Comparison of ENCODE assay signal across 1 cellular context in genomic region chr6:13524801-13525508, GRCh38.
TF ChIP-seq lines count a peak whose summit lies in the region.

No MANE protein-coding gene starts in this region.

TF ChIP-seq in HepG2, 621 proteins besides CTCF, POLR2A, EP300 and RAD21:
- TF ChIP-seq, protein P1, sequence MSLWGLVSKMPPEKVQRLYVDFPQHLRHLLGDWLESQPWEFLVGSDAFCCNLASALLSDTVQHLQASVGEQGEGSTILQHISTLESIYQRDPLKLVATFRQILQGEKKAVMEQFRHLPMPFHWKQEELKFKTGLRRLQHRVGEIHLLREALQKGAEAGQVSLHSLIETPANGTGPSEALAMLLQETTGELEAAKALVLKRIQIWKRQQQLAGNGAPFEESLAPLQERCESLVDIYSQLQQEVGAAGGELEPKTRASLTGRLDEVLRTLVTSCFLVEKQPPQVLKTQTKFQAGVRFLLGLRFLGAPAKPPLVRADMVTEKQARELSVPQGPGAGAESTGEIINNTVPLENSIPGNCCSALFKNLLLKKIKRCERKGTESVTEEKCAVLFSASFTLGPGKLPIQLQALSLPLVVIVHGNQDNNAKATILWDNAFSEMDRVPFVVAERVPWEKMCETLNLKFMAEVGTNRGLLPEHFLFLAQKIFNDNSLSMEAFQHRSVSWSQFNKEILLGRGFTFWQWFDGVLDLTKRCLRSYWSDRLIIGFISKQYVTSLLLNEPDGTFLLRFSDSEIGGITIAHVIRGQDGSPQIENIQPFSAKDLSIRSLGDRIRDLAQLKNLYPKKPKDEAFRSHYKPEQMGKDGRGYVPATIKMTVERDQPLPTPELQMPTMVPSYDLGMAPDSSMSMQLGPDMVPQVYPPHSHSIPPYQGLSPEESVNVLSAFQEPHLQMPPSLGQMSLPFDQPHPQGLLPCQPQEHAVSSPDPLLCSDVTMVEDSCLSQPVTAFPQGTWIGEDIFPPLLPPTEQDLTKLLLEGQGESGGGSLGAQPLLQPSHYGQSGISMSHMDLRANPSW (CRISPR knock-in tag; IDR thresholded peaks at IDR 0.05; ENCODE audit: borderline replicate concordance): no peak
- TF ChIP-seq ZNF121 (CRISPR knock-in tag; IDR thresholded peaks at IDR 0.05): peak; percentile 67
